1 cellular context compared by ENCODE assay signal in the genomic region with DNA sequence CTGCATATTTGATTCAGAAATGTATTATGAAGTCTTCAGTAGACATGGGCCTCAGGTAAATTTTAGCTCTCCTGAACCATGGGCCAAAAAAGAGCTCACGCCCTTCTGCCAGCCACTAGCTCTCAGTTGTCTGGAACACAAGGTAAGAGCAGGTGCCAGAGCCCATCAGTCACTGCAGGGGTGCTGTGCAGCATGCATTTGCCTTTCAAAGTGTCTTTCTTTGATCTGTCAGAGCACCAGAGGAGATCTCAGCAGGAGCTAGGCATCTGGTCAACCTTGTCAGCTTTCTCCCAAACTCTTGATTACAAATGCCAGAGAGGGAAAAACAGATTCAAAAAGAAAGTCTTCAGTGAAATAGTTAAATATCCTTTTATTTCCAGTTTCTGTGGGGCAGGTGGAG.
TF ChIP-seq lines count a peak whose summit lies in the region.

No MANE protein-coding gene starts in this region.

TF ChIP-seq in H1, 55 proteins besides CTCF, POLR2A, EP300 and RAD21 (continued from another document):
- TF ChIP-seq, protein P1, sequence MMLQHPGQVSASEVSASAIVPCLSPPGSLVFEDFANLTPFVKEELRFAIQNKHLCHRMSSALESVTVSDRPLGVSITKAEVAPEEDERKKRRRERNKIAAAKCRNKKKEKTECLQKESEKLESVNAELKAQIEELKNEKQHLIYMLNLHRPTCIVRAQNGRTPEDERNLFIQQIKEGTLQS (IDR thresholded peaks at IDR 0.05; ENCODE audit: insufficient read depth, low read depth, low read length): no peak
- TF ChIP-seq HDAC6 (IDR thresholded peaks at IDR 0.05; ENCODE audit: low read depth, low read length): no peak
- peak; percentile 31; the same call in 1 of the 2 replicates for TF ChIP-seq TEAD4 (IDR thresholded peaks at IDR 0.05; ENCODE audit: low read depth, low read length)
- no peak for TF ChIP-seq MAFK (IDR thresholded peaks at IDR 0.05; ENCODE audit: low read depth, low read length)
- TF ChIP-seq CTBP2 (IDR thresholded peaks at IDR 0.05; ENCODE audit: borderline replicate concordance, insufficient read depth, insufficient read length, low read length): no peak
- TF ChIP-seq, protein P2, sequence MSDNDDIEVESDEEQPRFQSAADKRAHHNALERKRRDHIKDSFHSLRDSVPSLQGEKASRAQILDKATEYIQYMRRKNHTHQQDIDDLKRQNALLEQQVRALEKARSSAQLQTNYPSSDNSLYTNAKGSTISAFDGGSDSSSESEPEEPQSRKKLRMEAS (IDR thresholded peaks at IDR 0.05): peak; percentile 21; the same call in 1 of the 2 replicates
TF ChIP-seq in H1: peak in this region for 6.
